ENCODE assay signal across 1 cellular context in the genomic region with DNA sequence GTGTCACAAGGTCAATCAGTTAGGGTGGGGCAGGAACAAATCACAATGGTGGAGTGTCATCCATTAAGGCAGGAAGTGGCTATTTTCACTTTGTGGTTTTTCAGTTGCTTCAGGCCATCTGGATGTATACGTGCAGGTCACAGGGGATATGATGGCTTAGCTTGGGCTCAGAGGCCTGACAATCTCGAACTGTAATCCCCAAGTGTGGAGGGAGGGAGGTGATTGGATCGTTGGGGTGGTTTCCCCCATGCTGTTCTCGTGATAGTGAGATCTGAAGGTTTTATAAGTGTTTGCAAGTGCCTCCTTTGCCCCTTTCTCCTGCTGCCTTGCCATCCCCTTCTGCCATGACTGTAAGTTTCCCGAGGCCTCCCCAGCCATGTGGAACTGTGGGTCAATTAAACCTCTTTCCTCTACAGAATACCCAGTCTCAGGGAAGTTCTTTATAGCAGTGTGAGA.
TF ChIP-seq lines count a peak whose summit lies in the region.

No MANE protein-coding gene starts in this region.

TF ChIP-seq in WTC11, 78 proteins besides CTCF, POLR2A, EP300 and RAD21 (continued from another document):
- TF ChIP-seq, protein P1, sequence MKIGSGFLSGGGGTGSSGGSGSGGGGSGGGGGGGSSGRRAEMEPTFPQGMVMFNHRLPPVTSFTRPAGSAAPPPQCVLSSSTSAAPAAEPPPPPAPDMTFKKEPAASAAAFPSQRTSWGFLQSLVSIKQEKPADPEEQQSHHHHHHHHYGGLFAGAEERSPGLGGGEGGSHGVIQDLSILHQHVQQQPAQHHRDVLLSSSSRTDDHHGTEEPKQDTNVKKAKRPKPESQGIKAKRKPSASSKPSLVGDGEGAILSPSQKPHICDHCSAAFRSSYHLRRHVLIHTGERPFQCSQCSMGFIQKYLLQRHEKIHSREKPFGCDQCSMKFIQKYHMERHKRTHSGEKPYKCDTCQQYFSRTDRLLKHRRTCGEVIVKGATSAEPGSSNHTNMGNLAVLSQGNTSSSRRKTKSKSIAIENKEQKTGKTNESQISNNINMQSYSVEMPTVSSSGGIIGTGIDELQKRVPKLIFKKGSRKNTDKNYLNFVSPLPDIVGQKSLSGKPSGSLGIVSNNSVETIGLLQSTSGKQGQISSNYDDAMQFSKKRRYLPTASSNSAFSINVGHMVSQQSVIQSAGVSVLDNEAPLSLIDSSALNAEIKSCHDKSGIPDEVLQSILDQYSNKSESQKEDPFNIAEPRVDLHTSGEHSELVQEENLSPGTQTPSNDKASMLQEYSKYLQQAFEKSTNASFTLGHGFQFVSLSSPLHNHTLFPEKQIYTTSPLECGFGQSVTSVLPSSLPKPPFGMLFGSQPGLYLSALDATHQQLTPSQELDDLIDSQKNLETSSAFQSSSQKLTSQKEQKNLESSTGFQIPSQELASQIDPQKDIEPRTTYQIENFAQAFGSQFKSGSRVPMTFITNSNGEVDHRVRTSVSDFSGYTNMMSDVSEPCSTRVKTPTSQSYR (CRISPR knock-in tag; IDR thresholded peaks at IDR 0.05): no peak
- no peak for TF ChIP-seq NR3C1 (CRISPR knock-in tag; conservative IDR thresholded peaks at IDR 0.05; ENCODE audit: low read depth)
- TF ChIP-seq NR2C2 (CRISPR knock-in tag; IDR thresholded peaks at IDR 0.05): no peak
- TF ChIP-seq, protein P2, sequence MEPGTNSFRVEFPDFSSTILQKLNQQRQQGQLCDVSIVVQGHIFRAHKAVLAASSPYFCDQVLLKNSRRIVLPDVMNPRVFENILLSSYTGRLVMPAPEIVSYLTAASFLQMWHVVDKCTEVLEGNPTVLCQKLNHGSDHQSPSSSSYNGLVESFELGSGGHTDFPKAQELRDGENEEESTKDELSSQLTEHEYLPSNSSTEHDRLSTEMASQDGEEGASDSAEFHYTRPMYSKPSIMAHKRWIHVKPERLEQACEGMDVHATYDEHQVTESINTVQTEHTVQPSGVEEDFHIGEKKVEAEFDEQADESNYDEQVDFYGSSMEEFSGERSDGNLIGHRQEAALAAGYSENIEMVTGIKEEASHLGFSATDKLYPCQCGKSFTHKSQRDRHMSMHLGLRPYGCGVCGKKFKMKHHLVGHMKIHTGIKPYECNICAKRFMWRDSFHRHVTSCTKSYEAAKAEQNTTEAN (CRISPR knock-in tag; IDR thresholded peaks at IDR 0.05): no peak
- no peak for TF ChIP-seq SMAD3 (CRISPR knock-in tag; IDR thresholded peaks at IDR 0.05; ENCODE audit: borderline replicate concordance)
- no peak for TF ChIP-seq IRF2 (CRISPR knock-in tag; IDR thresholded peaks at IDR 0.05; ENCODE audit: borderline replicate concordance, low read depth)
- TF ChIP-seq, protein P3, sequence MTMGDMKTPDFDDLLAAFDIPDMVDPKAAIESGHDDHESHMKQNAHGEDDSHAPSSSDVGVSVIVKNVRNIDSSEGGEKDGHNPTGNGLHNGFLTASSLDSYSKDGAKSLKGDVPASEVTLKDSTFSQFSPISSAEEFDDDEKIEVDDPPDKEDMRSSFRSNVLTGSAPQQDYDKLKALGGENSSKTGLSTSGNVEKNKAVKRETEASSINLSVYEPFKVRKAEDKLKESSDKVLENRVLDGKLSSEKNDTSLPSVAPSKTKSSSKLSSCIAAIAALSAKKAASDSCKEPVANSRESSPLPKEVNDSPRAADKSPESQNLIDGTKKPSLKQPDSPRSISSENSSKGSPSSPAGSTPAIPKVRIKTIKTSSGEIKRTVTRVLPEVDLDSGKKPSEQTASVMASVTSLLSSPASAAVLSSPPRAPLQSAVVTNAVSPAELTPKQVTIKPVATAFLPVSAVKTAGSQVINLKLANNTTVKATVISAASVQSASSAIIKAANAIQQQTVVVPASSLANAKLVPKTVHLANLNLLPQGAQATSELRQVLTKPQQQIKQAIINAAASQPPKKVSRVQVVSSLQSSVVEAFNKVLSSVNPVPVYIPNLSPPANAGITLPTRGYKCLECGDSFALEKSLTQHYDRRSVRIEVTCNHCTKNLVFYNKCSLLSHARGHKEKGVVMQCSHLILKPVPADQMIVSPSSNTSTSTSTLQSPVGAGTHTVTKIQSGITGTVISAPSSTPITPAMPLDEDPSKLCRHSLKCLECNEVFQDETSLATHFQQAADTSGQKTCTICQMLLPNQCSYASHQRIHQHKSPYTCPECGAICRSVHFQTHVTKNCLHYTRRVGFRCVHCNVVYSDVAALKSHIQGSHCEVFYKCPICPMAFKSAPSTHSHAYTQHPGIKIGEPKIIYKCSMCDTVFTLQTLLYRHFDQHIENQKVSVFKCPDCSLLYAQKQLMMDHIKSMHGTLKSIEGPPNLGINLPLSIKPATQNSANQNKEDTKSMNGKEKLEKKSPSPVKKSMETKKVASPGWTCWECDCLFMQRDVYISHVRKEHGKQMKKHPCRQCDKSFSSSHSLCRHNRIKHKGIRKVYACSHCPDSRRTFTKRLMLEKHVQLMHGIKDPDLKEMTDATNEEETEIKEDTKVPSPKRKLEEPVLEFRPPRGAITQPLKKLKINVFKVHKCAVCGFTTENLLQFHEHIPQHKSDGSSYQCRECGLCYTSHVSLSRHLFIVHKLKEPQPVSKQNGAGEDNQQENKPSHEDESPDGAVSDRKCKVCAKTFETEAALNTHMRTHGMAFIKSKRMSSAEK (CRISPR knock-in tag; IDR thresholded peaks at IDR 0.05; ENCODE audit: borderline replicate concordance): no peak
- TF ChIP-seq, protein P4, sequence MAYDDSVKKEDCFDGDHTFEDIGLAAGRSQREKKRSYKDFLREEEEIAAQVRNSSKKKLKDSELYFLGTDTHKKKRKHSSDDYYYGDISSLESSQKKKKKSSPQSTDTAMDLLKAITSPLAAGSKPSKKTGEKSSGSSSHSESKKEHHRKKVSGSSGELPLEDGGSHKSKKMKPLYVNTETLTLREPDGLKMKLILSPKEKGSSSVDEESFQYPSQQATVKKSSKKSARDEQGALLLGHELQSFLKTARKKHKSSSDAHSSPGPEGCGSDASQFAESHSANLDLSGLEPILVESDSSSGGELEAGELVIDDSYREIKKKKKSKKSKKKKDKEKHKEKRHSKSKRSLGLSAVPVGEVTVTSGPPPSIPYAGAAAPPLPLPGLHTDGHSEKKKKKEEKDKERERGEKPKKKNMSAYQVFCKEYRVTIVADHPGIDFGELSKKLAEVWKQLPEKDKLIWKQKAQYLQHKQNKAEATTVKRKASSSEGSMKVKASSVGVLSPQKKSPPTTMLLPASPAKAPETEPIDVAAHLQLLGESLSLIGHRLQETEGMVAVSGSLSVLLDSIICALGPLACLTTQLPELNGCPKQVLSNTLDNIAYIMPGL (CRISPR knock-in tag; IDR thresholded peaks at IDR 0.05): no peak
- TF ChIP-seq, protein P5, sequence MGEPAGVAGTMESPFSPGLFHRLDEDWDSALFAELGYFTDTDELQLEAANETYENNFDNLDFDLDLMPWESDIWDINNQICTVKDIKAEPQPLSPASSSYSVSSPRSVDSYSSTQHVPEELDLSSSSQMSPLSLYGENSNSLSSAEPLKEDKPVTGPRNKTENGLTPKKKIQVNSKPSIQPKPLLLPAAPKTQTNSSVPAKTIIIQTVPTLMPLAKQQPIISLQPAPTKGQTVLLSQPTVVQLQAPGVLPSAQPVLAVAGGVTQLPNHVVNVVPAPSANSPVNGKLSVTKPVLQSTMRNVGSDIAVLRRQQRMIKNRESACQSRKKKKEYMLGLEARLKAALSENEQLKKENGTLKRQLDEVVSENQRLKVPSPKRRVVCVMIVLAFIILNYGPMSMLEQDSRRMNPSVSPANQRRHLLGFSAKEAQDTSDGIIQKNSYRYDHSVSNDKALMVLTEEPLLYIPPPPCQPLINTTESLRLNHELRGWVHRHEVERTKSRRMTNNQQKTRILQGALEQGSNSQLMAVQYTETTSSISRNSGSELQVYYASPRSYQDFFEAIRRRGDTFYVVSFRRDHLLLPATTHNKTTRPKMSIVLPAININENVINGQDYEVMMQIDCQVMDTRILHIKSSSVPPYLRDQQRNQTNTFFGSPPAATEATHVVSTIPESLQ (CRISPR knock-in tag; IDR thresholded peaks at IDR 0.05): no peak
- TF ChIP-seq, protein P6, sequence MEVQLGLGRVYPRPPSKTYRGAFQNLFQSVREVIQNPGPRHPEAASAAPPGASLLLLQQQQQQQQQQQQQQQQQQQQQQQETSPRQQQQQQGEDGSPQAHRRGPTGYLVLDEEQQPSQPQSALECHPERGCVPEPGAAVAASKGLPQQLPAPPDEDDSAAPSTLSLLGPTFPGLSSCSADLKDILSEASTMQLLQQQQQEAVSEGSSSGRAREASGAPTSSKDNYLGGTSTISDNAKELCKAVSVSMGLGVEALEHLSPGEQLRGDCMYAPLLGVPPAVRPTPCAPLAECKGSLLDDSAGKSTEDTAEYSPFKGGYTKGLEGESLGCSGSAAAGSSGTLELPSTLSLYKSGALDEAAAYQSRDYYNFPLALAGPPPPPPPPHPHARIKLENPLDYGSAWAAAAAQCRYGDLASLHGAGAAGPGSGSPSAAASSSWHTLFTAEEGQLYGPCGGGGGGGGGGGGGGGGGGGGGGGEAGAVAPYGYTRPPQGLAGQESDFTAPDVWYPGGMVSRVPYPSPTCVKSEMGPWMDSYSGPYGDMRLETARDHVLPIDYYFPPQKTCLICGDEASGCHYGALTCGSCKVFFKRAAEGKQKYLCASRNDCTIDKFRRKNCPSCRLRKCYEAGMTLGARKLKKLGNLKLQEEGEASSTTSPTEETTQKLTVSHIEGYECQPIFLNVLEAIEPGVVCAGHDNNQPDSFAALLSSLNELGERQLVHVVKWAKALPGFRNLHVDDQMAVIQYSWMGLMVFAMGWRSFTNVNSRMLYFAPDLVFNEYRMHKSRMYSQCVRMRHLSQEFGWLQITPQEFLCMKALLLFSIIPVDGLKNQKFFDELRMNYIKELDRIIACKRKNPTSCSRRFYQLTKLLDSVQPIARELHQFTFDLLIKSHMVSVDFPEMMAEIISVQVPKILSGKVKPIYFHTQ (CRISPR knock-in tag; IDR thresholded peaks at IDR 0.05): no peak
- no peak for TF ChIP-seq CREB1 (CRISPR knock-in tag; IDR thresholded peaks at IDR 0.05)
- no peak for TF ChIP-seq ZNF671 (CRISPR knock-in tag; IDR thresholded peaks at IDR 0.05)
